21 cellular contexts compared by ENCODE assay signal in genomic region chr15:64792282-64792681, GRCh38. TPM values are rescaled to one million over a fixed set of nuclear protein-coding genes. Genes with fewer than 3 reads are reported as not detected.
"Had no signal": no experiment of that assay in that cellular context is flagged by ENCODE, and none has a peak within 500 bp of the region (broad histone marks: within the 10 kb centered on the region; RNA-seq: fewer than 3 reads in every experiment).

No MANE protein-coding gene starts in this region.

- H3K4me1 ChIP-seq: heart right ventricle, left lung, right atrium auricular region, suprapubic skin, transverse colon had no signal

- DNase-seq: activated B cell treated with CpG ODN at 0.5 μM for 24 hours; activated CD4-positive, alpha-beta memory T cell treated with anti-CD3 and anti-CD28 coated beads for 36 hours; activated CD4-positive, alpha-beta T cell treated with anti-CD3 and anti-CD28 coated beads for 4 hours; activated naive CD4-positive, alpha-beta T cell; activated naive CD8-positive, alpha-beta T cell treated with anti-CD3 and anti-CD28 coated beads for 36 hours; activated T-cell treated with anti-CD3 and anti-CD28 coated beads, Interleukin-2, amount 50 U/mL, for 1 hour; anterior cingulate cortex; effector CD4-positive, alpha-beta T cell; heart right ventricle; left lung; midbrain; stimulated activated CD4-positive, alpha-beta T cell treated with anti-CD3 and anti-CD28 coated beads, Interleukin-2, amount 100 ng/mL, for 24 hours; transverse colon had no signal

- ATAC-seq: activated T-helper 17 cell treated with anti-CD3 and anti-CD28 coated beads, Interleukin-2, amount 50 U/mL, for 72 hours; gastroesophageal sphincter; heart right ventricle; left lung had no signal

- H3K4me1 Mint-ChIP-seq: activated B cell treated with CpG ODN at 0.5 μM for 24 hours; activated naive CD8-positive, alpha-beta T cell treated with anti-CD3 and anti-CD28 coated beads for 36 hours; activated T-helper 17 cell treated with anti-CD3 and anti-CD28 coated beads, Interleukin-2, amount 50 U/mL, for 72 hours had no signal

- H3K27me3 Mint-ChIP-seq: activated B cell treated with CpG ODN at 0.5 μM for 24 hours; activated CD4-positive, alpha-beta memory T cell treated with anti-CD3 and anti-CD28 coated beads for 36 hours; activated naive CD8-positive, alpha-beta T cell treated with anti-CD3 and anti-CD28 coated beads for 36 hours; activated T-helper 17 cell treated with anti-CD3 and anti-CD28 coated beads, Interleukin-2, amount 50 U/mL, for 72 hours; progenitor cell of endocrine pancreas; stimulated activated naive CD8-positive, alpha-beta T cell treated with anti-CD3 and anti-CD28 coated beads, Interleukin-15, Interleukin-2, amounts not matched to agents 100 ng/mL and 50 ng/mL, for 24 hours had no signal

- H3K9me3 Mint-ChIP-seq: activated B cell treated with CpG ODN at 0.5 μM for 24 hours; activated CD4-positive, alpha-beta memory T cell treated with anti-CD3 and anti-CD28 coated beads for 36 hours; activated naive CD8-positive, alpha-beta T cell treated with anti-CD3 and anti-CD28 coated beads for 36 hours; activated T-helper 17 cell treated with anti-CD3 and anti-CD28 coated beads, Interleukin-2, amount 50 U/mL, for 72 hours; stimulated activated naive CD8-positive, alpha-beta T cell treated with anti-CD3 and anti-CD28 coated beads, Interleukin-15, Interleukin-2, amounts not matched to agents 100 ng/mL and 50 ng/mL, for 24 hours had no signal

- H3K4me3 Mint-ChIP-seq: activated B cell treated with CpG ODN at 0.5 μM for 24 hours; activated CD4-positive, alpha-beta memory T cell treated with anti-CD3 and anti-CD28 coated beads for 36 hours; activated naive CD8-positive, alpha-beta T cell treated with anti-CD3 and anti-CD28 coated beads for 36 hours; activated T-helper 17 cell treated with anti-CD3 and anti-CD28 coated beads, Interleukin-2, amount 50 U/mL, for 72 hours; stimulated activated naive CD8-positive, alpha-beta T cell treated with anti-CD3 and anti-CD28 coated beads, Interleukin-15, Interleukin-2, amounts not matched to agents 100 ng/mL and 50 ng/mL, for 24 hours had no signal

- H3K27ac Mint-ChIP-seq: activated B cell treated with CpG ODN at 0.5 μM for 24 hours; activated CD4-positive, alpha-beta memory T cell treated with anti-CD3 and anti-CD28 coated beads for 36 hours; activated naive CD8-positive, alpha-beta T cell treated with anti-CD3 and anti-CD28 coated beads for 36 hours; activated T-helper 17 cell treated with anti-CD3 and anti-CD28 coated beads, Interleukin-2, amount 50 U/mL, for 72 hours; progenitor cell of endocrine pancreas; stimulated activated naive CD8-positive, alpha-beta T cell treated with anti-CD3 and anti-CD28 coated beads, Interleukin-15, Interleukin-2, amounts not matched to agents 100 ng/mL and 50 ng/mL, for 24 hours had no signal

- H3K36me3 Mint-ChIP-seq: activated CD4-positive, alpha-beta memory T cell treated with anti-CD3 and anti-CD28 coated beads for 36 hours; activated naive CD8-positive, alpha-beta T cell treated with anti-CD3 and anti-CD28 coated beads for 36 hours had no signal

- H3K9me3 ChIP-seq: gastroesophageal sphincter, heart right ventricle, left lung, right atrium auricular region, suprapubic skin, transverse colon had no signal

- H3K4me3 ChIP-seq: gastroesophageal sphincter, heart right ventricle, left lung, right atrium auricular region, suprapubic skin, transverse colon had no signal

- H3K27ac ChIP-seq: gastroesophageal sphincter, heart right ventricle, left lung, right atrium auricular region, suprapubic skin, transverse colon had no signal

- H3K27me3 ChIP-seq: gastroesophageal sphincter, heart right ventricle, left lung, right atrium auricular region, suprapubic skin, transverse colon had no signal

- H3K36me3 ChIP-seq: gastroesophageal sphincter, heart right ventricle, left lung, right atrium auricular region, suprapubic skin, transverse colon had no signal

RNA-seq across cellular contexts. Expression of gene RBPMS2, which starts 16.9 kb away (rescaled TPM):
- total RNA-seq: activated naive CD8-positive, alpha-beta T cell treated with anti-CD3 and anti-CD28 coated beads for 36 hours; activated T-helper 17 cell treated with anti-CD3 and anti-CD28 coated beads, Interleukin-2, amount 50 U/mL, for 72 hours; myocyte had no signal
- polyA plus RNA-seq: neural cell had no signal
